Comparison of ENCODE assay signal across 8 cellular contexts in the genomic region with DNA sequence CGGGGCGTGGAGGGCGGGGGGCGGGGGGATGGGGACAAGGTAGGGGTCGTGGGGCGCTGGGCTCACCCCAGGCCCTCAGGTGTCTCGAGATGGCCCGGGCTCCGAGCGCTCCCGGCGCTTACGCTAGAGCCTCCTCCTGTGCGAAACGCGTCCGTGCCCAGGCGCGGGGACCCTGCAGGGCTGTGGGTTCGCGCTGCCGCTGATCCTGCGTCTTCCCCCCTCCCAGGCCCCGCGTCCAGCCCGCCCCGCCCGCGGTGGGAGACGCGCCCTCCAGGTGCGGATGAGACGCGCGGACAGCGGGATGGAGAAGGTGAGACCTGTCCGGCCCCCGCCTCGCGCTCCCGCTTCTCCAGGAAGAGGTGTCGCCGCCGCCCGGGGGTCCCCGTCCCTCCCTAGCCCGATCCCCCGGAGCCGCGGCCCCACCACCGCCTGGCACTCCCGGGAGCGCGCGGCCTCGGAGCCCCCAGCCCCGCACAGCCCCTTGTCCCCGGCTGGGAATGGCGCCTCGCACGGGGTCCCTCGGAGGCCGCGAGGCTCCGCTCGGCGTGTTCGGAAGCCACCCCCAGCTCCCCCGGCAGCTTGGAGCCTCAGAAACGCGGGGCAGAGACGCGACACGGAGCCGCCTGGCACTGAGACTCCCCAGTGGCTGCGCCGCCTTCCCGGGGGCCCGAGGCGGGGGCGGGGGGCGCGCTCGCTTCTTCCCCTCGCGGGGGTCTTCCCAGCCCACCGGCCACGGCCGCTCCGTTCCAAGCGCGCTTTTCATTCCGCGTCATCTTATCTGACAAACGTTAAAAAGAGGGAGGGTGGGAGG. TPM values are rescaled to one million over a fixed set of nuclear protein-coding genes. Genes with fewer than 3 reads are reported as not detected.
DNase-seq lines count a peak whose midpoint lies in the region; ATAC-seq and TF ChIP-seq lines count a peak whose summit lies in the region.

No MANE protein-coding gene starts in this region.

- 8 to 11% methylated on average over 41 to 91 of the region's 95 CpGs for WGBS in lung, 2 donors
- 31% methylated on average over 53 of the region's 95 CpGs; no CpG with 5 or more reads in 1 of the 2 donors for WGBS in transverse colon (ENCODE audit: low coverage in 1 of 2), 2 donors

- no peaks in the 10 kb centered on the region for H3K36me3 ChIP-seq in lung (ENCODE audit: control insufficient read depth in 2 of 2, insufficient read depth in 2 of 2, low read length in 2 of 2)
- H3K36me3 ChIP-seq in transverse colon: no peaks in the 10 kb centered on the region

- TF ChIP-seq CTCF in lung (IDR thresholded peaks at IDR 0.05; ENCODE audit: control extremely low read depth, extremely low read depth): no peak
- TF ChIP-seq CTCF in transverse colon (IDR thresholded peaks at IDR 0.05): no peak

- peaks cover 6 to 7% of the 10 kb centered on the region in 2 donors for H3K4me1 ChIP-seq in lung (ENCODE audit: control insufficient read depth in 2 of 2, insufficient read depth in 2 of 2, low read length in 2 of 2)
- peaks cover 12 to 18% (median 14%) of the 10 kb centered on the region in 4 donors for H3K4me1 ChIP-seq in transverse colon

- ATAC-seq in lung (ENCODE audit: insufficient read depth, low FRiP score): no peak
- ATAC-seq in HG02840 (IDR thresholded peaks at IDR 0.05; ENCODE audit: low FRiP score, unreplicated experiment): no peak

- H3K27ac ChIP-seq in lung (ENCODE audit: low read depth in 1 of 2, low read length in 1 of 2) (no peak overlapping the region), transverse colon (peak overlapping the region; percentile 56 to 88 (median 62))

- in situ Hi-C loops in transverse colon (cut with MboI; ENCODE audit: low pct_ligation_motif_present in 1 of 4, low pct_unique_long_range_greater_than_20kb in 1 of 4, low sequenced_read_pairs in 3 of 4): no loop called here

- intact Hi-C loops in transverse colon (cut with DNase I; ENCODE audit: low total_unique reads): no loop called here

- TF ChIP-seq POLR2A in transverse colon (IDR thresholded peaks at IDR 0.05): no peak

- H3K27me3 ChIP-seq in lung (ENCODE audit: control insufficient read depth, insufficient read depth): no peaks in the 10 kb centered on the region
- H3K27me3 ChIP-seq in transverse colon: no peaks in the 10 kb centered on the region

- H3K9me3 ChIP-seq in lung (ENCODE audit: control insufficient read depth in 2 of 2, insufficient read depth in 1 of 2, low read length in 1 of 2): no peaks in the 10 kb centered on the region
- H3K9me3 ChIP-seq in transverse colon: no peaks in the 10 kb centered on the region

- H3K4me3 ChIP-seq in lung: no peak overlapping the region
- H3K4me3 ChIP-seq in transverse colon: peak overlapping the region; percentile 9 to 42 (median 34)

- TF ChIP-seq EP300 in transverse colon (IDR thresholded peaks at IDR 0.05; ENCODE audit: low read depth): no peak

- DNase-seq in stimulated activated CD4-positive, alpha-beta T cell treated with anti-CD3 and anti-CD28 coated beads, Interleukin-12 subunit alpha, Interleukin-12 subunit beta, amount 100 ng/mL, for 4 hours: peak; percentile 42
- DNase-seq in stimulated activated CD4-positive, alpha-beta T cell treated with anti-CD3 and anti-CD28 coated beads, Interleukin-1b, Interleukin-23, amount 100 ng/mL, for 48 hours: no peak
- DNase-seq in central memory CD4-positive, alpha-beta T cell: peak; percentile 52
- DNase-seq in lung (ENCODE audit: low spot score) (peak; percentile 42), transverse colon (peak; percentile 41), mucosa of gallbladder (ENCODE audit: low spot score) (no peak), NOMO-1 (lab: John Stamatoyannopoulos, UW; ENCODE audit: unreplicated experiment in 2 of 2) (no peak)

RNA-seq across cellular contexts. Expression of gene TOLLIP, which starts 27.6 kb away (rescaled TPM):
- total RNA-seq in lung (10 to 100 TPM; 26.9 to 79.4 TPM), transverse colon (100 to 1,000 TPM in 1 of 4 donors, 10 to 100 TPM in 3; 25.9 to 132 (median 50.4) TPM), mucosa of gallbladder (139 TPM)
- polyA plus RNA-seq in lung: 10 to 100 TPM; 39.2 to 47.7 TPM

RNA-seq across cellular contexts. Expression of gene BRSK2, which starts 52.7 kb away (rescaled TPM):
- total RNA-seq in lung (under 1 TPM; 0.51 to 0.52 TPM), transverse colon (1 to 10 TPM in 1 of 4 donors, under 1 TPM in 2, not detected in 1; 0.14 to 1.8 (median 0.95) TPM), mucosa of gallbladder (3.3 TPM)
- polyA plus RNA-seq in lung: under 1 TPM; 0.35 to 0.56 TPM

Comparison
In these comparisons a context has a peak if more than half of its experiments do, and no peak if none do; other contexts are left out.
1. DNase-seq: peak in stimulated activated CD4-positive, alpha-beta T cell treated with anti-CD3 and anti-CD28 coated beads, Interleukin-12 subunit alpha, Interleukin-12 subunit beta, amount 100 ng/mL, for 4 hours (single experiment), central memory CD4-positive, alpha-beta T cell (single experiment), lung (single experiment) and transverse colon (single experiment); none in stimulated activated CD4-positive, alpha-beta T cell treated with anti-CD3 and anti-CD28 coated beads, Interleukin-1b, Interleukin-23, amount 100 ng/mL, for 48 hours (single experiment), mucosa of gallbladder (single experiment) and NOMO-1 (0 of 2).
2. H3K27ac ChIP-seq: peak in transverse colon (4 of 4); none in lung (0 of 2).